ENCODE assay signal across 8 cellular contexts in the genomic region with DNA sequence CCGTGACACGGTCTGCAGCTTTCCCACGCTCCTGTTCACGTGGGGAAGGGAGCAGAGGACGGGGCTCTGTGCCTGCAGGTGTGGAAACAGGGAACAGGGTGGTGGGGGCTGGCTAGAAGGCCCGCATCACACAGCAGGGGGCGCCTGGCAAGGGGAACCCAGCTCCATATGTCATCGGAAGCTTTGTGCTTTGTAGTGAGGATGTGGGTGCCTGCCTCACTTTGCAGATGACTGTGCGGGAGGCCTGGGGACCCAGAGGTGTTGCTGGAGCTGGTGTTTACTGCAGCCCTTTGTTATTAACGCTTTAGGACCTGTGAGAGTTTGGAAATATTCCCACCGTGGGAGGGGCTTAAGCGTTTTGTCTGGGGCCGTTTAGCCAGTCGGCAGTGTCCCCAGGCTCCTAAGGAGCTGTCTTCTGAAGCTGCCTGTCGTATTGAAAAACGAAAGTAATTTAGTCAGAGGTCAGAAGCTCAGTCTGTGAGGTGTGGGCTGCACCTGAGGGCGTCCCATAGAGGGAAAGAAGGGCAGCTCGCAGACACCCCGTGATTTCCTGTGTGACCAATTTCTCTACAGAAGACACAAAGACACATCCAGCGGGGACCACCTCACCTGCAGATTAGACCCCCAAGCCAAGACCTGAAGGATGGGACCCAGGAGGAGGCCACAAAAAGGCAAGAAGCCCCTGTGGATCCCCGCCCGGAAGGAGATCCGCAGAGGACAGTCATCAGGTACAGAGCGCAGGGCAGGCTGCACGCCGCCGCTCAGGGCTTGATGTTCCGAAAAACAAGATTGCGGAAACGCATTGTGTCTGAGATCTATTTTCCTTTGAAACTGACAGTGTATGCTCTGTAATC. TPM values are rescaled to one million over a fixed set of nuclear protein-coding genes. Genes with fewer than 3 reads are reported as not detected.
A peak's percentile ranks its signal among the peaks of the same experiment; 100 is the strongest.
DNase-seq lines count a peak whose midpoint lies in the region; ATAC-seq and TF ChIP-seq lines count a peak whose summit lies in the region.

No MANE protein-coding gene starts in this region.

- no peaks in the 10 kb centered on the region for H3K9me3 ChIP-seq in mucosa of rectum (ENCODE audit: control insufficient read depth in 2 of 2, low read length in 2 of 2)

- H3K36me3 ChIP-seq in mucosa of rectum (ENCODE audit: control insufficient read depth in 2 of 2, insufficient read depth in 2 of 2, low read length in 2 of 2): peaks cover 28 to 47% of the 10 kb centered on the region in 2 donors

- H3K4me3 Mint-ChIP-seq in activated CD8-positive, alpha-beta memory T cell treated with anti-CD3 and anti-CD28 coated beads, Interleukin-2, amount 10 ng/mL, durations not matched to agents 7 days and 5 days: peak overlapping the region; percentile 85
- H3K4me3 Mint-ChIP-seq in CD14-positive monocyte: no peak overlapping the region

- DNase-seq in AG04449 (ENCODE audit: low read depth, low spot score): no peak
- DNase-seq in activated CD8-positive, alpha-beta memory T cell treated with anti-CD3 and anti-CD28 coated beads, Interleukin-2, amount 10 ng/mL, durations not matched to agents 7 days and 5 days: peak; percentile 95
- no peak for DNase-seq in posterior vena cava (ENCODE audit: low spot score)
- no peak for DNase-seq in RKO (ENCODE audit: low spot score)
- DNase-seq in CD14-positive monocyte (ENCODE audit: low spot score): no peak

- intact Hi-C loops in posterior vena cava (cut with DNase I) (no loop called here), CD14-positive monocyte (cut with micrococcal nuclease) (no loop called here)

- peaks cover 30% of the 10 kb centered on the region for H3K4me1 Mint-ChIP-seq in activated CD8-positive, alpha-beta memory T cell treated with anti-CD3 and anti-CD28 coated beads, Interleukin-2, amount 10 ng/mL, durations not matched to agents 7 days and 5 days
- H3K4me1 Mint-ChIP-seq in CD14-positive monocyte: no peaks in the 10 kb centered on the region

- CTCF ChIA-PET in AG04449 (lab: Yijun Ruan, JAX): interaction anchor here (0.7 to 1.7 kb wide), 4 partner anchors 9 to 32 kb away, joined by 3 to 4 read pairs (median 3); a partner anchor contains a TSS
- CTCF ChIA-PET in activated CD8-positive, alpha-beta memory T cell treated with anti-CD3 and anti-CD28 coated beads, Interleukin-2, amount 10 ng/mL, durations not matched to agents 7 days and 5 days (lab: Charles Lee): interaction anchor here (0.6 to 3.8 kb wide), 29 partner anchors 8 to 349 kb away, joined by 3 to 45 read pairs (median 6); a partner anchor contains a TSS

- H3K27ac Mint-ChIP-seq in activated CD8-positive, alpha-beta memory T cell treated with anti-CD3 and anti-CD28 coated beads, Interleukin-2, amount 10 ng/mL, durations not matched to agents 7 days and 5 days: peak overlapping the region; percentile 97
- H3K27ac Mint-ChIP-seq in CD14-positive monocyte: peak overlapping the region in 1 of 7 donors; percentile 65

- H3K27me3 Mint-ChIP-seq in activated CD8-positive, alpha-beta memory T cell treated with anti-CD3 and anti-CD28 coated beads, Interleukin-2, amount 10 ng/mL, durations not matched to agents 7 days and 5 days: no peaks in the 10 kb centered on the region
- peaks cover 0 to 3% (median 0%) of the 10 kb centered on the region in 3 donors for H3K27me3 Mint-ChIP-seq in CD14-positive monocyte (ENCODE audit: low read depth in 3 of 3)

- H3K4me3 ChIP-seq in AG04449 (ENCODE audit: low read depth, low read length) (no peak overlapping the region), mucosa of rectum (ENCODE audit: low read length in 2 of 2) (peak overlapping the region in 1 of 2 donors; percentile 48)

- peaks cover 32% of the 10 kb centered on the region for H3K36me3 Mint-ChIP-seq in activated CD8-positive, alpha-beta memory T cell treated with anti-CD3 and anti-CD28 coated beads, Interleukin-2, amount 10 ng/mL, durations not matched to agents 7 days and 5 days
- H3K36me3 Mint-ChIP-seq in CD14-positive monocyte: peaks cover 60 to 62% of the 10 kb centered on the region in 2 donors

- peak; percentile 2 for TF ChIP-seq CTCF in AG04449 (IDR thresholded peaks at IDR 0.05; ENCODE audit: insufficient read depth, low read length, missing control alignments)
- no peak for TF ChIP-seq CTCF in CD14-positive monocyte (IDR thresholded peaks at IDR 0.05)

- H3K27ac ChIP-seq in mucosa of rectum (ENCODE audit: low read depth in 2 of 2, low read length in 2 of 2): peak overlapping the region; percentile 1 to 65

- H3K9me3 Mint-ChIP-seq in activated CD8-positive, alpha-beta memory T cell treated with anti-CD3 and anti-CD28 coated beads, Interleukin-2, amount 10 ng/mL, durations not matched to agents 7 days and 5 days (ENCODE audit: low read depth): no peaks in the 10 kb centered on the region
- H3K9me3 Mint-ChIP-seq in CD14-positive monocyte: no peaks in the 10 kb centered on the region

- peak; percentile 85 for ATAC-seq in GM19351 (IDR thresholded peaks at IDR 0.05; ENCODE audit: unreplicated experiment)
- ATAC-seq in HG03558 (IDR thresholded peaks at IDR 0.05; ENCODE audit: extremely low read depth, unreplicated experiment): peak; percentile 42
- peak; percentile 98 for ATAC-seq in activated CD8-positive, alpha-beta memory T cell treated with anti-CD3 and anti-CD28 coated beads, Interleukin-2, amount 10 ng/mL, durations not matched to agents 7 days and 5 days

- peak overlapping the region in 1 of 2 donors; percentile 32 for H3K9ac ChIP-seq in mucosa of rectum (ENCODE audit: low read depth in 1 of 2, low read length in 2 of 2)

- POLR2A ChIA-PET in AG04449 (lab: Yijun Ruan, JAX): no interaction called here

- H3K27me3 ChIP-seq in mucosa of rectum (ENCODE audit: control insufficient read depth in 2 of 2, insufficient read depth in 2 of 2, low read length in 2 of 2): no peaks in the 10 kb centered on the region

- H3K4me1 ChIP-seq in mucosa of rectum (ENCODE audit: control insufficient read depth in 2 of 2, insufficient read depth in 2 of 2, low read length in 2 of 2): no peaks in the 10 kb centered on the region

RNA-seq across cellular contexts. Expression of a gene that starts 9.1 kb away (rescaled TPM):
- 10 to 100 TPM; 43.8 to 60.6 TPM for total RNA-seq in activated CD8-positive, alpha-beta memory T cell treated with anti-CD3 and anti-CD28 coated beads, Interleukin-2, amount 10 ng/mL, durations not matched to agents 7 days and 5 days
- 10 to 100 TPM; 32.0 to 44.3 TPM for total RNA-seq in posterior vena cava
- polyA plus RNA-seq in CD14-positive monocyte: 10 to 100 TPM; 29.3 to 38.2 TPM

RNA-seq across cellular contexts. Expression of a gene that starts 18.6 kb away (rescaled TPM):
- total RNA-seq in activated CD8-positive, alpha-beta memory T cell treated with anti-CD3 and anti-CD28 coated beads, Interleukin-2, amount 10 ng/mL, durations not matched to agents 7 days and 5 days: 10 to 100 TPM; 32.6 to 35.3 TPM
- 10 to 100 TPM; 15.2 to 20.5 TPM for total RNA-seq in posterior vena cava
- 10 to 100 TPM in 1 of 2 donors, 1 to 10 TPM in 1; 5.7 to 14.8 TPM for polyA plus RNA-seq in CD14-positive monocyte

RNA-seq across cellular contexts. Expression of a gene that starts 18.6 kb away (rescaled TPM):
- 100 to 1,000 TPM; 271 to 321 TPM for total RNA-seq in activated CD8-positive, alpha-beta memory T cell treated with anti-CD3 and anti-CD28 coated beads, Interleukin-2, amount 10 ng/mL, durations not matched to agents 7 days and 5 days
- 100 to 1,000 TPM; 108 to 128 TPM for total RNA-seq in posterior vena cava
- 100 to 1,000 TPM in 1 of 2 donors, 10 to 100 TPM in 1; 68.3 to 150 TPM for polyA plus RNA-seq in CD14-positive monocyte

RNA-seq across cellular contexts. Expression of a gene that starts 25.5 kb away (rescaled TPM):
- total RNA-seq in activated CD8-positive, alpha-beta memory T cell treated with anti-CD3 and anti-CD28 coated beads, Interleukin-2, amount 10 ng/mL, durations not matched to agents 7 days and 5 days: 10 to 100 TPM; 31.9 to 40.1 TPM
- under 1 TPM; 0.33 to 0.42 TPM for total RNA-seq in posterior vena cava
- polyA plus RNA-seq in CD14-positive monocyte: 1 to 10 TPM; 1.7 to 3.1 TPM

RNA-seq across cellular contexts. Expression of a gene that starts 42.0 kb away (rescaled TPM):
- not detected for total RNA-seq in activated CD8-positive, alpha-beta memory T cell treated with anti-CD3 and anti-CD28 coated beads, Interleukin-2, amount 10 ng/mL, durations not matched to agents 7 days and 5 days
- 1 to 10 TPM in 1 of 2 donors, under 1 TPM in 1; 0.48 to 1.2 TPM for total RNA-seq in posterior vena cava
- polyA plus RNA-seq in CD14-positive monocyte: not detected

Comparison
In these comparisons a context has a peak if more than half of its experiments do, and no peak if none do; other contexts are left out.
1. ATAC-seq: peak in every context shown above with its lines; median percentile 98 in activated CD8-positive, alpha-beta memory T cell treated with anti-CD3 and anti-CD28 coated beads, Interleukin-2, amount 10 ng/mL, durations not matched to agents 7 days and 5 days; 85 in GM19351; 42 in HG03558.